Comparison of ENCODE assay signal across 1 cellular context in genomic region chr16:2468142-2468724, GRCh38.
TF ChIP-seq lines count a peak whose summit lies in the region.

No MANE protein-coding gene starts in this region.

TF ChIP-seq in HepG2, 621 proteins besides CTCF, POLR2A, EP300 and RAD21 (continues in another document):
- TF ChIP-seq FOXC1 (CRISPR knock-in tag; IDR thresholded peaks at IDR 0.05; ENCODE audit: borderline replicate concordance) = 0 out of 2 replicates have a peak, but pooled peaks have one; percentile 39
- peak; percentile 42 for TF ChIP-seq AGO2 (optimal IDR thresholded peaks at IDR 0.05; ENCODE audit: low read depth, low read length)
- no peak for TF ChIP-seq THRA (CRISPR knock-in tag; IDR thresholded peaks at IDR 0.05; ENCODE audit: borderline replicate concordance)
- no peak for TF ChIP-seq ZNF746 (CRISPR knock-in tag; IDR thresholded peaks at IDR 0.05)
- TF ChIP-seq ZNF513 (CRISPR knock-in tag; conservative IDR thresholded peaks at IDR 0.05) = no peak
- TF ChIP-seq MAX (IDR thresholded peaks at IDR 0.05) = 0 out of 2 replicates have a peak, but pooled peaks have one; percentile 28
- peak; percentile 75 for TF ChIP-seq ZNF687 (CRISPR knock-in tag; IDR thresholded peaks at IDR 0.05)
- TF ChIP-seq GABPB1 (CRISPR knock-in tag; IDR thresholded peaks at IDR 0.05) = peak; percentile 27; the same call in 1 of the 2 replicates
- TF ChIP-seq TFDP1 (CRISPR knock-in tag; IDR thresholded peaks at IDR 0.05; ENCODE audit: borderline replicate concordance) = peak; percentile 48; the same call in 1 of the 2 replicates
- TF ChIP-seq KDM2A (CRISPR knock-in tag; IDR thresholded peaks at IDR 0.05; ENCODE audit: borderline replicate concordance, low read depth) = peak; percentile 63
- TF ChIP-seq MLXIP (CRISPR knock-in tag; IDR thresholded peaks at IDR 0.05; ENCODE audit: borderline replicate concordance) = no peak
- peak; percentile 12 for TF ChIP-seq TEAD3 (CRISPR knock-in tag; optimal IDR thresholded peaks at IDR 0.05; ENCODE audit: borderline replicate concordance)
- TF ChIP-seq MAFF (IDR thresholded peaks at IDR 0.05; ENCODE audit: low read depth, low read length) = no peak
- TF ChIP-seq JUN (CRISPR knock-in tag; IDR thresholded peaks at IDR 0.05) = no peak
- TF ChIP-seq FOXO4 (CRISPR knock-in tag; conservative IDR thresholded peaks at IDR 0.05) = 0 out of 2 replicates have a peak, but pooled peaks have one; percentile 67
- TF ChIP-seq AKAP8 (CRISPR knock-in tag; IDR thresholded peaks at IDR 0.05) = peak; percentile 81; the same call in 1 of the 2 replicates
- no peak for TF ChIP-seq ATF7 (IDR thresholded peaks at IDR 0.05)
- 0 out of 2 replicates have a peak, but pooled peaks have one; percentile 23 for TF ChIP-seq ATF7 (CRISPR knock-in tag; IDR thresholded peaks at IDR 0.05)
- peak; percentile 55; the same call in 1 of the 2 replicates for TF ChIP-seq ZNF274 (CRISPR knock-in tag; IDR thresholded peaks at IDR 0.05)
- no peak for TF ChIP-seq ADNP (CRISPR knock-in tag; IDR thresholded peaks at IDR 0.05)
- TF ChIP-seq HMGXB3 (CRISPR knock-in tag; IDR thresholded peaks at IDR 0.05; ENCODE audit: borderline replicate concordance) = no peak
- TF ChIP-seq HMGXB4 (CRISPR knock-in tag; IDR thresholded peaks at IDR 0.05; ENCODE audit: borderline replicate concordance in 1 of 2, low read depth in 1 of 2) = peak in 1 of 2 experiments; percentile 31; a peak in 1 of 4 replicates
- peak; percentile 40; the same call in 1 of the 2 replicates for TF ChIP-seq ARID4A (CRISPR knock-in tag; IDR thresholded peaks at IDR 0.05; ENCODE audit: borderline replicate concordance)
- TF ChIP-seq ZNF30 (CRISPR knock-in tag; IDR thresholded peaks at IDR 0.05) = 0 out of 2 replicates have a peak, but pooled peaks have one; percentile 38
- TF ChIP-seq ZNF598 (CRISPR knock-in tag; IDR thresholded peaks at IDR 0.05; ENCODE audit: borderline replicate concordance) = peak; percentile 47; the same call in 1 of the 2 replicates
- TF ChIP-seq ZNF547 (CRISPR knock-in tag; IDR thresholded peaks at IDR 0.05) = peak; percentile 57; the same call in 1 of the 2 replicates
- TF ChIP-seq ZFX (CRISPR knock-in tag; IDR thresholded peaks at IDR 0.05; ENCODE audit: low read depth) = peak; percentile 42
- no peak for TF ChIP-seq ATF1 (CRISPR knock-in tag; IDR thresholded peaks at IDR 0.05)
